In genomic region chr6:145352382-145353080, GRCh38 we compare ENCODE assay signal across 20 cellular contexts.
"Had no signal": no experiment of that assay in that cellular context is flagged by ENCODE, and none has a peak within 500 bp of the region (broad histone marks: within the 10 kb centered on the region; RNA-seq: fewer than 3 reads in every experiment).

No MANE protein-coding gene starts in this region.

- H3K27ac ChIP-seq: colonic mucosa, heart left ventricle, pancreas, suprapubic skin, thyroid gland had no signal

- H3K36me3 ChIP-seq: colonic mucosa, heart left ventricle, pancreas, suprapubic skin, thyroid gland had no signal

- H3K4me1 ChIP-seq: colonic mucosa, pancreas, suprapubic skin, thyroid gland had no signal

- H3K27ac Mint-ChIP-seq: naive thymus-derived CD8-positive, alpha-beta T cell; progenitor cell of endocrine pancreas; stimulated activated effector memory CD8-positive, alpha-beta T cell treated with anti-CD3 and anti-CD28 coated beads, Interleukin-12 subunit alpha, Interleukin-12 subunit beta, amount 100 ng/mL, for 72 hours had no signal

- DNase-seq: colonic mucosa; effector CD4-positive, alpha-beta T cell; heart left ventricle; hippocampal formation; left colon; left ventricle myocardium superior; mesenchymal stem cell; naive thymus-derived CD8-positive, alpha-beta T cell; pancreas; right cardiac atrium; stimulated activated CD4-positive, alpha-beta T cell treated with anti-CD3 and anti-CD28 coated beads, Interleukin-2, amount 100 ng/mL, for 48 hours; stimulated activated CD8-positive, alpha-beta memory T cell treated with anti-CD3 and anti-CD28 coated beads, Interleukin-4, amount 100 ng/mL, for 48 hours; stimulated activated naive CD8-positive, alpha-beta T cell treated with anti-CD3 and anti-CD28 coated beads, Interleukin-15, Interleukin-2, amounts not matched to agents 100 U/mL and 50 U/mL, for 24 hours; thyroid gland had no signal

- H3K4me2 ChIP-seq: smooth muscle cell had no signal

- H3K27me3 Mint-ChIP-seq: progenitor cell of endocrine pancreas had no signal

- H3K4me3 ChIP-seq: colonic mucosa, heart left ventricle, lung, pancreas, smooth muscle cell, suprapubic skin, thyroid gland had no signal

- H3K4me1 Mint-ChIP-seq: stimulated activated effector memory CD8-positive, alpha-beta T cell treated with anti-CD3 and anti-CD28 coated beads, Interleukin-12 subunit alpha, Interleukin-12 subunit beta, amount 100 ng/mL, for 72 hours had no signal

- H3K4me3 Mint-ChIP-seq: naive thymus-derived CD8-positive, alpha-beta T cell; stimulated activated effector memory CD8-positive, alpha-beta T cell treated with anti-CD3 and anti-CD28 coated beads, Interleukin-12 subunit alpha, Interleukin-12 subunit beta, amount 100 ng/mL, for 72 hours had no signal

- H3K9me3 Mint-ChIP-seq: naive thymus-derived CD8-positive, alpha-beta T cell; stimulated activated effector memory CD8-positive, alpha-beta T cell treated with anti-CD3 and anti-CD28 coated beads, Interleukin-12 subunit alpha, Interleukin-12 subunit beta, amount 100 ng/mL, for 72 hours had no signal

- H3K9me3 ChIP-seq: colonic mucosa, heart left ventricle, pancreas, suprapubic skin, thyroid gland had no signal

- ATAC-seq: esophagus mucosa; heart left ventricle; left colon; left ventricle myocardium superior; naive thymus-derived CD8-positive, alpha-beta T cell; pancreas; right cardiac atrium; stimulated activated effector memory CD8-positive, alpha-beta T cell treated with anti-CD3 and anti-CD28 coated beads, Interleukin-12 subunit alpha, Interleukin-12 subunit beta, amount 100 ng/mL, for 72 hours; stimulated activated naive CD8-positive, alpha-beta T cell treated with anti-CD3 and anti-CD28 coated beads, Interleukin-15, Interleukin-2, amounts not matched to agents 100 U/mL and 50 U/mL, for 24 hours had no signal

- H3K27me3 ChIP-seq: colonic mucosa, heart left ventricle, pancreas, suprapubic skin, thyroid gland had no signal

- H3K36me3 Mint-ChIP-seq: naive thymus-derived CD8-positive, alpha-beta T cell; stimulated activated effector memory CD8-positive, alpha-beta T cell treated with anti-CD3 and anti-CD28 coated beads, Interleukin-12 subunit alpha, Interleukin-12 subunit beta, amount 100 ng/mL, for 72 hours had no signal
